In genomic region chr3:72474775-72475174, GRCh38 we compare ENCODE assay signal across 14 cellular contexts.
"Had no signal": no experiment of that assay in that cellular context is flagged by ENCODE, and none has a peak within 500 bp of the region (broad histone marks: within the 10 kb centered on the region; RNA-seq: fewer than 3 reads in every experiment).

No MANE protein-coding gene starts in this region.

- H3K36me3 ChIP-seq: ascending aorta, esophagus squamous epithelium, right atrium auricular region, upper lobe of right lung had no signal

- H3K4me3 Mint-ChIP-seq: activated naive CD8-positive, alpha-beta T cell treated with anti-CD3 and anti-CD28 coated beads, Interleukin-2, amount 10 ng/mL, durations not matched to agents 7 days and 5 days; naive B cell; stimulated activated naive CD8-positive, alpha-beta T cell treated with anti-CD3 and anti-CD28 coated beads, Interleukin-15, Interleukin-2, amounts not matched to agents 100 ng/mL and 50 ng/mL, for 24 hours; T-cell had no signal

- H3K27me3 ChIP-seq: ascending aorta, esophagus squamous epithelium, right atrium auricular region, upper lobe of right lung had no signal

- H3K9me3 Mint-ChIP-seq: activated naive CD8-positive, alpha-beta T cell treated with anti-CD3 and anti-CD28 coated beads, Interleukin-2, amount 10 ng/mL, durations not matched to agents 7 days and 5 days; T-cell had no signal

- H3K4me3 ChIP-seq: ascending aorta, esophagus squamous epithelium, right atrium auricular region, upper lobe of right lung had no signal

- H3K27ac Mint-ChIP-seq: activated naive CD8-positive, alpha-beta T cell treated with anti-CD3 and anti-CD28 coated beads, Interleukin-2, amount 10 ng/mL, durations not matched to agents 7 days and 5 days; naive B cell; stimulated activated naive CD8-positive, alpha-beta T cell treated with anti-CD3 and anti-CD28 coated beads, Interleukin-15, Interleukin-2, amounts not matched to agents 100 ng/mL and 50 ng/mL, for 24 hours; T-cell had no signal

- H3K27ac ChIP-seq: ascending aorta, esophagus squamous epithelium, right atrium auricular region, upper lobe of right lung had no signal

- H3K27me3 Mint-ChIP-seq: activated naive CD8-positive, alpha-beta T cell treated with anti-CD3 and anti-CD28 coated beads, Interleukin-2, amount 10 ng/mL, durations not matched to agents 7 days and 5 days; T-cell had no signal

- DNase-seq: activated CD4-positive, alpha-beta T cell treated with anti-CD3 and anti-CD28 coated beads, Interleukin-2, amount 50 U/mL, for 1 hour; activated CD8-positive, alpha-beta memory T cell treated with anti-CD3 and anti-CD28 coated beads, Interleukin-2, amount 50 U/mL, for 4 hours; activated effector memory CD4-positive, alpha-beta T cell treated with Interleukin-2 at 50 U/mL for 16 hours; activated naive CD8-positive, alpha-beta T cell treated with anti-CD3 and anti-CD28 coated beads, Interleukin-2, amount 10 ng/mL, durations not matched to agents 7 days and 5 days; esophagus squamous epithelium; foreskin fibroblast; glutamatergic neuron; naive B cell; nucleus accumbens; T-cell; upper lobe of right lung had no signal

- H3K4me1 ChIP-seq: ascending aorta, esophagus squamous epithelium, right atrium auricular region, upper lobe of right lung had no signal

- H3K4me1 Mint-ChIP-seq: T-cell had no signal

- ATAC-seq: T-cell, upper lobe of right lung had no signal

- H3K36me3 Mint-ChIP-seq: activated naive CD8-positive, alpha-beta T cell treated with anti-CD3 and anti-CD28 coated beads, Interleukin-2, amount 10 ng/mL, durations not matched to agents 7 days and 5 days; T-cell had no signal

- H3K9me3 ChIP-seq: ascending aorta, esophagus squamous epithelium, right atrium auricular region, upper lobe of right lung had no signal
